Comparison of ENCODE assay signal across 8 cellular contexts in genomic region chr6:116287668-116288282, GRCh38. TPM values are rescaled to one million over a fixed set of nuclear protein-coding genes. Genes with fewer than 3 reads are reported as not detected.
DNase-seq lines count a peak whose midpoint lies in the region; ATAC-seq and TF ChIP-seq lines count a peak whose summit lies in the region.

No MANE protein-coding gene starts in this region.

- H3K9me3 ChIP-seq in body of pancreas = no peaks in the 10 kb centered on the region
- H3K9me3 ChIP-seq in transverse colon = no peaks in the 10 kb centered on the region

- H3K27me3 ChIP-seq in body of pancreas (no peaks in the 10 kb centered on the region), transverse colon (no peaks in the 10 kb centered on the region)

- in situ Hi-C loops in transverse colon (cut with MboI; ENCODE audit: low pct_ligation_motif_present in 1 of 4, low pct_unique_long_range_greater_than_20kb in 1 of 4, low sequenced_read_pairs in 3 of 4) = loop anchor here in 2 of 4 donors (10.0 to 25.0 kb wide), 3 partner anchors 125 to 375 kb away; partner anchors contain the start of gene ZUP1 (in 1 of the 2)

- H3K27ac ChIP-seq in body of pancreas (no peak overlapping the region), transverse colon (no peak overlapping the region)

- H3K4me3 ChIP-seq in body of pancreas (no peak overlapping the region), transverse colon (no peak overlapping the region)

- H3K36me3 ChIP-seq in body of pancreas (replicated peaks in 1 of 2; ENCODE audit: insufficient read depth in 1 of 2, low read depth in 2 of 2) (no peaks in the 10 kb centered on the region), transverse colon (no peaks in the 10 kb centered on the region)

- no peak for TF ChIP-seq EP300 in transverse colon (IDR thresholded peaks at IDR 0.05; ENCODE audit: low read depth)

- TF ChIP-seq CTCF in body of pancreas (IDR thresholded peaks at IDR 0.05) (peak; percentile 62 to 84 (median 73)), transverse colon (IDR thresholded peaks at IDR 0.05) (peak; percentile 76 to 93 (median 87))

- TF ChIP-seq POLR2A in body of pancreas (IDR thresholded peaks at IDR 0.05) = no peak
- TF ChIP-seq POLR2A in transverse colon (IDR thresholded peaks at IDR 0.05) = no peak

- no peaks in the 10 kb centered on the region for H3K4me1 ChIP-seq in body of pancreas
- H3K4me1 ChIP-seq in transverse colon = no peaks in the 10 kb centered on the region

- peak; percentile 27 for DNase-seq in Daoy (ENCODE audit: low read depth)
- peak; percentile 2 to 48 for DNase-seq in NCI-H446 (lab: John Stamatoyannopoulos, UW)
- peak in 1 of 4 donors; percentile 16 for DNase-seq in body of pancreas
- DNase-seq in kidney tubule cell (ENCODE audit: low spot score) = peak; percentile 74
- no peak for DNase-seq in transverse colon
- DNase-seq in ecto neural progenitor cell (ENCODE audit: low spot score) = no peak

- intact Hi-C loops in body of pancreas (cut with DNase I) = loop anchor here (10.0 kb wide), 1 partner anchor 237 kb away; no protein-coding TSS in a partner anchor
- intact Hi-C loops in transverse colon (cut with DNase I; ENCODE audit: low total_unique reads) = loop anchor here (10.0 kb wide), 1 partner anchor 247 kb away; no protein-coding TSS in a partner anchor

- ATAC-seq in GM21825 (IDR thresholded peaks at IDR 0.05; ENCODE audit: unreplicated experiment) = peak; percentile 68
- peak; percentile 73 for ATAC-seq in body of pancreas
- no peak for ATAC-seq in HG03025 (IDR thresholded peaks at IDR 0.05; ENCODE audit: low FRiP score, unreplicated experiment)

- 86 to 90% methylated on average over 2 of the region's 2 CpGs for WGBS in body of pancreas, 2 donors
- WGBS in transverse colon (ENCODE audit: low coverage in 1 of 2), 2 donors = 80 to 92% methylated on average over 2 of the region's 2 CpGs

RNA-seq across cellular contexts. Expression of gene TSPYL1, which starts 8.0 kb away (rescaled TPM):
- total RNA-seq in Daoy (2014; rRNA removed; shearing (Covaris generic)) = 36.9 and 41.2 TPM in 2 replicates
- total RNA-seq in body of pancreas (10 to 100 TPM; 44.1 to 45.2 TPM), transverse colon (10 to 100 TPM; 16.1 to 59.8 (median 47.9) TPM)

RNA-seq across cellular contexts. Expression of gene TSPYL4, which starts 33.9 kb away (rescaled TPM):
- total RNA-seq in Daoy (2014; rRNA removed; shearing (Covaris generic)) = 7.6 and 11.7 TPM in 2 replicates
- total RNA-seq in body of pancreas (10 to 100 TPM in 1 of 2 donors, 1 to 10 TPM in 1; 8.6 to 12.7 TPM), transverse colon (1 to 10 TPM; 3.0 to 7.8 (median 6.4) TPM)

Comparison
In these comparisons a context has a peak if more than half of its experiments do, and no peak if none do; other contexts are left out.
1. DNase-seq: peak in Daoy (single experiment), NCI-H446 (2 of 2) and kidney tubule cell (single experiment); none in transverse colon (single experiment) and ecto neural progenitor cell (single experiment).